In the genomic region with DNA sequence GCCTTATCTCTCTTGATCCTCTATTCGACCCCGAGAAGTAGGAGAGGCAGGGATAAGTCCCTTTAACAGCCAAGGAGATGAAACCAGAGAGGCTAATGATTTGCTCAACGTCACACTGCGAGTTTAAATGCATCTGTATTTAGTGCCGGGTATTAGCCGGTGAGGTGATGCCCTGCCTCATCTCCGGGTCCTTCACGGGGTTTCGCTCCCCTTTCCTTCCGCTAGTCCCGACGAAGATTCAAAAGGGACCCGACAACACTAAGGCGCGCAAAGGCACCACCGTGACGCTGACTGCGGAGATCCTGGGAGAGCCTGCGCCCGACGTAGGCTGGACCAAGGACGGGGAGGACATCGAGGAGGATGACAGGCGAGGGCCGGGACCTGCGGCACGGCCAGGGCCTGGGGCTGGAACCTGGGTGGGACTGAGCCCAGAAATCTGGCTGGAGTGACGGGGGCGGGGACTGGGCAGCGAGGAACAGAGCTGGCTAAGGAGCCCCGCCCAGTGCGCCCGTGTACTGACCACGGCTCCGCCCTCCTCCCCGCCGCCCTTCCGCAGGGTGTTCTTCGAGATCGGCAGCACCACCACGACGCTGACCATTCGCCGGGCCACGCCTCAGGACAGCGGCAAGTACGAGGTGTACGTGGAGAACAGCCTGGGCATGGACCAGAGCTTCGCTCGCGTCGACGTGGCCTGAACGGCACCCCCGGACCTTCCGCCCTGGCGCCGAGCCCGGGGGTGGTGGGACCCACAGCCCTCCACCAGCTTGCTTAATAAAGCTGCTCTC, we compare ENCODE assay signal across 1 cellular context.
TF ChIP-seq lines count a peak whose summit lies in the region.

No MANE protein-coding gene starts in this region.

TF ChIP-seq in HepG2, 621 proteins besides CTCF, POLR2A, EP300 and RAD21 (continued from another document and continues in another):
- TF ChIP-seq, protein P1, sequence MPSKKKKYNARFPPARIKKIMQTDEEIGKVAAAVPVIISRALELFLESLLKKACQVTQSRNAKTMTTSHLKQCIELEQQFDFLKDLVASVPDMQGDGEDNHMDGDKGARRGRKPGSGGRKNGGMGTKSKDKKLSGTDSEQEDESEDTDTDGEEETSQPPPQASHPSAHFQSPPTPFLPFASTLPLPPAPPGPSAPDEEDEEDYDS (CRISPR knock-in tag; IDR thresholded peaks at IDR 0.05): peak; percentile 67
- TF ChIP-seq STAT5B (CRISPR knock-in tag; IDR thresholded peaks at IDR 0.05): no peak
- TF ChIP-seq ZNF816 (CRISPR knock-in tag; IDR thresholded peaks at IDR 0.05; ENCODE audit: borderline replicate concordance): no peak
- TF ChIP-seq TBX3 (IDR thresholded peaks at IDR 0.05; ENCODE audit: borderline replicate concordance): no peak
- TF ChIP-seq ZNF674 (CRISPR knock-in tag; IDR thresholded peaks at IDR 0.05; ENCODE audit: low read depth): peak; percentile 80; the same call in 1 of the 2 replicates
- peak; percentile 69; the same call in 1 of the 2 replicates for TF ChIP-seq ZNF552 (CRISPR knock-in tag; IDR thresholded peaks at IDR 0.05; ENCODE audit: borderline replicate concordance)
- TF ChIP-seq ZNF615 (CRISPR knock-in tag; IDR thresholded peaks at IDR 0.05; ENCODE audit: borderline replicate concordance): no peak
- TF ChIP-seq ZNF180 (CRISPR knock-in tag; IDR thresholded peaks at IDR 0.05; ENCODE audit: borderline replicate concordance, low read depth): no peak
- TF ChIP-seq ZNF335 (CRISPR knock-in tag; IDR thresholded peaks at IDR 0.05): 0 out of 2 replicates have a peak, but pooled peaks have one; percentile 7
- 0 out of 2 replicates have a peak, but pooled peaks have one; percentile 24 for TF ChIP-seq ZNF564 (CRISPR knock-in tag; IDR thresholded peaks at IDR 0.05)
- 0 out of 2 replicates have a peak, but pooled peaks have one; percentile 30 for TF ChIP-seq ZNF205 (CRISPR knock-in tag; IDR thresholded peaks at IDR 0.05)
- no peak for TF ChIP-seq KAT8 (CRISPR knock-in tag; IDR thresholded peaks at IDR 0.05)
- TF ChIP-seq, protein P2, sequence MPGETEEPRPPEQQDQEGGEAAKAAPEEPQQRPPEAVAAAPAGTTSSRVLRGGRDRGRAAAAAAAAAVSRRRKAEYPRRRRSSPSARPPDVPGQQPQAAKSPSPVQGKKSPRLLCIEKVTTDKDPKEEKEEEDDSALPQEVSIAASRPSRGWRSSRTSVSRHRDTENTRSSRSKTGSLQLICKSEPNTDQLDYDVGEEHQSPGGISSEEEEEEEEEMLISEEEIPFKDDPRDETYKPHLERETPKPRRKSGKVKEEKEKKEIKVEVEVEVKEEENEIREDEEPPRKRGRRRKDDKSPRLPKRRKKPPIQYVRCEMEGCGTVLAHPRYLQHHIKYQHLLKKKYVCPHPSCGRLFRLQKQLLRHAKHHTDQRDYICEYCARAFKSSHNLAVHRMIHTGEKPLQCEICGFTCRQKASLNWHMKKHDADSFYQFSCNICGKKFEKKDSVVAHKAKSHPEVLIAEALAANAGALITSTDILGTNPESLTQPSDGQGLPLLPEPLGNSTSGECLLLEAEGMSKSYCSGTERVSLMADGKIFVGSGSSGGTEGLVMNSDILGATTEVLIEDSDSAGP (CRISPR knock-in tag; IDR thresholded peaks at IDR 0.05; ENCODE audit: borderline replicate concordance): peak; percentile 86; the same call in 1 of the 2 replicates
- peak; percentile 73; the same call in 1 of the 2 replicates for TF ChIP-seq GZF1 (CRISPR knock-in tag; IDR thresholded peaks at IDR 0.05)
- TF ChIP-seq, protein P3, sequence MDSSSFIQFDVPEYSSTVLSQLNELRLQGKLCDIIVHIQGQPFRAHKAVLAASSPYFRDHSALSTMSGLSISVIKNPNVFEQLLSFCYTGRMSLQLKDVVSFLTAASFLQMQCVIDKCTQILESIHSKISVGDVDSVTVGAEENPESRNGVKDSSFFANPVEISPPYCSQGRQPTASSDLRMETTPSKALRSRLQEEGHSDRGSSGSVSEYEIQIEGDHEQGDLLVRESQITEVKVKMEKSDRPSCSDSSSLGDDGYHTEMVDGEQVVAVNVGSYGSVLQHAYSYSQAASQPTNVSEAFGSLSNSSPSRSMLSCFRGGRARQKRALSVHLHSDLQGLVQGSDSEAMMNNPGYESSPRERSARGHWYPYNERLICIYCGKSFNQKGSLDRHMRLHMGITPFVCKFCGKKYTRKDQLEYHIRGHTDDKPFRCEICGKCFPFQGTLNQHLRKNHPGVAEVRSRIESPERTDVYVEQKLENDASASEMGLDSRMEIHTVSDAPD (CRISPR knock-in tag; IDR thresholded peaks at IDR 0.05): no peak
- TF ChIP-seq, protein P4, sequence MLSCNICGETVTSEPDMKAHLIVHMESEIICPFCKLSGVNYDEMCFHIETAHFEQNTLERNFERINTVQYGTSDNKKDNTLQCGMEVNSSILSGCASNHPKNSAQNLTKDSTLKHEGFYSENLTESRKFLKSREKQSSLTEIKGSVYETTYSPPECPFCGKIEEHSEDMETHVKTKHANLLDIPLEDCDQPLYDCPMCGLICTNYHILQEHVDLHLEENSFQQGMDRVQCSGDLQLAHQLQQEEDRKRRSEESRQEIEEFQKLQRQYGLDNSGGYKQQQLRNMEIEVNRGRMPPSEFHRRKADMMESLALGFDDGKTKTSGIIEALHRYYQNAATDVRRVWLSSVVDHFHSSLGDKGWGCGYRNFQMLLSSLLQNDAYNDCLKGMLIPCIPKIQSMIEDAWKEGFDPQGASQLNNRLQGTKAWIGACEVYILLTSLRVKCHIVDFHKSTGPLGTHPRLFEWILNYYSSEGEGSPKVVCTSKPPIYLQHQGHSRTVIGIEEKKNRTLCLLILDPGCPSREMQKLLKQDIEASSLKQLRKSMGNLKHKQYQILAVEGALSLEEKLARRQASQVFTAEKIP (CRISPR knock-in tag; IDR thresholded peaks at IDR 0.05; ENCODE audit: borderline replicate concordance): no peak
- no peak for TF ChIP-seq ISL2 (CRISPR knock-in tag; IDR thresholded peaks at IDR 0.05)
- peak; percentile 70; the same call in 1 of the 2 replicates for TF ChIP-seq ZNF788 (CRISPR knock-in tag; IDR thresholded peaks at IDR 0.05; ENCODE audit: borderline replicate concordance)
- no peak for TF ChIP-seq MATR3 (CRISPR knock-in tag; IDR thresholded peaks at IDR 0.05)
- TF ChIP-seq KLF11 (CRISPR knock-in tag; IDR thresholded peaks at IDR 0.05): 0 out of 2 replicates have a peak, but pooled peaks have one; percentile 37
- TF ChIP-seq ZFP90 (CRISPR knock-in tag; IDR thresholded peaks at IDR 0.05; ENCODE audit: borderline replicate concordance): peak; percentile 83; the same call in 1 of the 2 replicates
- TF ChIP-seq TBX2 (CRISPR knock-in tag; IDR thresholded peaks at IDR 0.05; ENCODE audit: borderline replicate concordance): peak; percentile 74
- no peak for TF ChIP-seq ZNF34 (CRISPR knock-in tag; IDR thresholded peaks at IDR 0.05; ENCODE audit: borderline replicate concordance)
- TF ChIP-seq ZNF431 (CRISPR knock-in tag; IDR thresholded peaks at IDR 0.05; ENCODE audit: borderline replicate concordance, low read depth): 0 out of 2 replicates have a peak, but pooled peaks have one; percentile 42
- peak; percentile 80; the same call in 1 of the 2 replicates for TF ChIP-seq ARHGAP35 (CRISPR knock-in tag; IDR thresholded peaks at IDR 0.05; ENCODE audit: borderline replicate concordance)
- TF ChIP-seq, protein P5, sequence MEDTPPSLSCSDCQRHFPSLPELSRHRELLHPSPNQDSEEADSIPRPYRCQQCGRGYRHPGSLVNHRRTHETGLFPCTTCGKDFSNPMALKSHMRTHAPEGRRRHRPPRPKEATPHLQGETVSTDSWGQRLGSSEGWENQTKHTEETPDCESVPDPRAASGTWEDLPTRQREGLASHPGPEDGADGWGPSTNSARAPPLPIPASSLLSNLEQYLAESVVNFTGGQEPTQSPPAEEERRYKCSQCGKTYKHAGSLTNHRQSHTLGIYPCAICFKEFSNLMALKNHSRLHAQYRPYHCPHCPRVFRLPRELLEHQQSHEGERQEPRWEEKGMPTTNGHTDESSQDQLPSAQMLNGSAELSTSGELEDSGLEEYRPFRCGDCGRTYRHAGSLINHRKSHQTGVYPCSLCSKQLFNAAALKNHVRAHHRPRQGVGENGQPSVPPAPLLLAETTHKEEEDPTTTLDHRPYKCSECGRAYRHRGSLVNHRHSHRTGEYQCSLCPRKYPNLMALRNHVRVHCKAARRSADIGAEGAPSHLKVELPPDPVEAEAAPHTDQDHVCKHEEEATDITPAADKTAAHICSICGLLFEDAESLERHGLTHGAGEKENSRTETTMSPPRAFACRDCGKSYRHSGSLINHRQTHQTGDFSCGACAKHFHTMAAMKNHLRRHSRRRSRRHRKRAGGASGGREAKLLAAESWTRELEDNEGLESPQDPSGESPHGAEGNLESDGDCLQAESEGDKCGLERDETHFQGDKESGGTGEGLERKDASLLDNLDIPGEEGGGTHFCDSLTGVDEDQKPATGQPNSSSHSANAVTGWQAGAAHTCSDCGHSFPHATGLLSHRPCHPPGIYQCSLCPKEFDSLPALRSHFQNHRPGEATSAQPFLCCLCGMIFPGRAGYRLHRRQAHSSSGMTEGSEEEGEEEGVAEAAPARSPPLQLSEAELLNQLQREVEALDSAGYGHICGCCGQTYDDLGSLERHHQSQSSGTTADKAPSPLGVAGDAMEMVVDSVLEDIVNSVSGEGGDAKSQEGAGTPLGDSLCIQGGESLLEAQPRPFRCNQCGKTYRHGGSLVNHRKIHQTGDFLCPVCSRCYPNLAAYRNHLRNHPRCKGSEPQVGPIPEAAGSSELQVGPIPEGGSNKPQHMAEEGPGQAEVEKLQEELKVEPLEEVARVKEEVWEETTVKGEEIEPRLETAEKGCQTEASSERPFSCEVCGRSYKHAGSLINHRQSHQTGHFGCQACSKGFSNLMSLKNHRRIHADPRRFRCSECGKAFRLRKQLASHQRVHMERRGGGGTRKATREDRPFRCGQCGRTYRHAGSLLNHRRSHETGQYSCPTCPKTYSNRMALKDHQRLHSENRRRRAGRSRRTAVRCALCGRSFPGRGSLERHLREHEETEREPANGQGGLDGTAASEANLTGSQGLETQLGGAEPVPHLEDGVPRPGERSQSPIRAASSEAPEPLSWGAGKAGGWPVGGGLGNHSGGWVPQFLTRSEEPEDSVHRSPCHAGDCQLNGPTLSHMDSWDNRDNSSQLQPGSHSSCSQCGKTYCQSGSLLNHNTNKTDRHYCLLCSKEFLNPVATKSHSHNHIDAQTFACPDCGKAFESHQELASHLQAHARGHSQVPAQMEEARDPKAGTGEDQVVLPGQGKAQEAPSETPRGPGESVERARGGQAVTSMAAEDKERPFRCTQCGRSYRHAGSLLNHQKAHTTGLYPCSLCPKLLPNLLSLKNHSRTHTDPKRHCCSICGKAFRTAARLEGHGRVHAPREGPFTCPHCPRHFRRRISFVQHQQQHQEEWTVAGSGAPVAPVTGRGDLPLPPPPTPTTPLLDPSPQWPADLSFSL (CRISPR knock-in tag; IDR thresholded peaks at IDR 0.05): no peak
- no peak for TF ChIP-seq KLF9 (CRISPR knock-in tag; IDR thresholded peaks at IDR 0.05; ENCODE audit: low read depth)
- TF ChIP-seq, protein P6, sequence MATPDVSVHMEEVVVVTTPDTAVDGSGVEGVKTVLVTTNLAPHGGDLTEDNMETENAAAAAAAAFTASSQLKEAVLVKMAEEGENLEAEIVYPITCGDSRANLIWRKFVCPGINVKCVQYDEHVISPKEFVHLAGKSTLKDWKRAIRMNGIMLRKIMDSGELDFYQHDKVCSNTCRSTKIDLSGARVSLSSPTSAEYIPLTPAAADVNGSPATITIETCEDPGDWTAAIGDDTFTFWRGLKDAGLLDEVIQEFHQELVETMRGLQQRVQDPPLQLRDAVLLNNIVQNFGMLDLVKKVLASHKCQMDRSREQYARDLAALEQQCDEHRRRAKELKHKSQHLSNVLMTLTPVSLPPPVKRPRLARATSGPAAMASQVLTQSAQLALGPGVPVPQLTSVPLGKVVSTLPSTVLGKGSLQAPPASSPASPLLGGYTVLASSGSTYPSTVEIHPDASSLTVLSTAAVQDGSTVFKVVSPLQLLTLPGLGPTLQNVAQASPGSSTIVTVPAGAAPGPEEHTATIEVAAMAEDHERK (CRISPR knock-in tag; IDR thresholded peaks at IDR 0.05; ENCODE audit: low read depth): 0 out of 2 replicates have a peak, but pooled peaks have one; percentile 29
- no peak for TF ChIP-seq CEBPG (CRISPR knock-in tag; IDR thresholded peaks at IDR 0.05)
- TF ChIP-seq ZNF121 (CRISPR knock-in tag; IDR thresholded peaks at IDR 0.05): no peak
- TF ChIP-seq ZNF776 (CRISPR knock-in tag; IDR thresholded peaks at IDR 0.05): peak; percentile 60; the same call in 1 of the 2 replicates
- TF ChIP-seq SMC3 (IDR thresholded peaks at IDR 0.05; ENCODE audit: low read length): no peak
- peak; percentile 14; the same call in 1 of the 2 replicates for TF ChIP-seq HIVEP1 (CRISPR knock-in tag; IDR thresholded peaks at IDR 0.05)
- no peak for TF ChIP-seq ZFP82 (CRISPR knock-in tag; IDR thresholded peaks at IDR 0.05; ENCODE audit: borderline replicate concordance)
- TF ChIP-seq SIN3B (IDR thresholded peaks at IDR 0.05; ENCODE audit: low read length): no peak
- peak; percentile 29; the same call in 1 of the 2 replicates for TF ChIP-seq ELF1 (CRISPR knock-in tag; IDR thresholded peaks at IDR 0.05)
- no peak; the same call in 1 of the 2 replicates for TF ChIP-seq ZNF549 (CRISPR knock-in tag; IDR thresholded peaks at IDR 0.05)
- peak; percentile 74; the same call in 1 of the 2 replicates for TF ChIP-seq MIER3 (CRISPR knock-in tag; IDR thresholded peaks at IDR 0.05; ENCODE audit: borderline replicate concordance)
- TF ChIP-seq, protein P7, sequence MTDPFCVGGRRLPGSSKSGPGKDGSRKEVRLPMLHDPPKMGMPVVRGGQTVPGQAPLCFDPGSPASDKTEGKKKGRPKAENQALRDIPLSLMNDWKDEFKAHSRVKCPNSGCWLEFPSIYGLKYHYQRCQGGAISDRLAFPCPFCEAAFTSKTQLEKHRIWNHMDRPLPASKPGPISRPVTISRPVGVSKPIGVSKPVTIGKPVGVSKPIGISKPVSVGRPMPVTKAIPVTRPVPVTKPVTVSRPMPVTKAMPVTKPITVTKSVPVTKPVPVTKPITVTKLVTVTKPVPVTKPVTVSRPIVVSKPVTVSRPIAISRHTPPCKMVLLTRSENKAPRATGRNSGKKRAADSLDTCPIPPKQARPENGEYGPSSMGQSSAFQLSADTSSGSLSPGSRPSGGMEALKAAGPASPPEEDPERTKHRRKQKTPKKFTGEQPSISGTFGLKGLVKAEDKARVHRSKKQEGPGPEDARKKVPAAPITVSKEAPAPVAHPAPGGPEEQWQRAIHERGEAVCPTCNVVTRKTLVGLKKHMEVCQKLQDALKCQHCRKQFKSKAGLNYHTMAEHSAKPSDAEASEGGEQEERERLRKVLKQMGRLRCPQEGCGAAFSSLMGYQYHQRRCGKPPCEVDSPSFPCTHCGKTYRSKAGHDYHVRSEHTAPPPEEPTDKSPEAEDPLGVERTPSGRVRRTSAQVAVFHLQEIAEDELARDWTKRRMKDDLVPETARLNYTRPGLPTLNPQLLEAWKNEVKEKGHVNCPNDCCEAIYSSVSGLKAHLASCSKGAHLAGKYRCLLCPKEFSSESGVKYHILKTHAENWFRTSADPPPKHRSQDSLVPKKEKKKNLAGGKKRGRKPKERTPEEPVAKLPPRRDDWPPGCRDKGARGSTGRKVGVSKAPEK (CRISPR knock-in tag; IDR thresholded peaks at IDR 0.05; ENCODE audit: borderline replicate concordance): no peak
- TF ChIP-seq, protein P8, sequence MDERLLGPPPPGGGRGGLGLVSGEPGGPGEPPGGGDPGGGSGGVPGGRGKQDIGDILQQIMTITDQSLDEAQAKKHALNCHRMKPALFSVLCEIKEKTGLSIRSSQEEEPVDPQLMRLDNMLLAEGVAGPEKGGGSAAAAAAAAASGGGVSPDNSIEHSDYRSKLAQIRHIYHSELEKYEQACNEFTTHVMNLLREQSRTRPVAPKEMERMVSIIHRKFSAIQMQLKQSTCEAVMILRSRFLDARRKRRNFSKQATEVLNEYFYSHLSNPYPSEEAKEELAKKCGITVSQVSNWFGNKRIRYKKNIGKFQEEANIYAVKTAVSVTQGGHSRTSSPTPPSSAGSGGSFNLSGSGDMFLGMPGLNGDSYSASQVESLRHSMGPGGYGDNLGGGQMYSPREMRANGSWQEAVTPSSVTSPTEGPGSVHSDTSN (CRISPR knock-in tag; IDR thresholded peaks at IDR 0.05): 0 out of 2 replicates have a peak, but pooled peaks have one; percentile 21
- TF ChIP-seq PTBP1 (IDR thresholded peaks at IDR 0.05; ENCODE audit: low read depth, low read length, poor library complexity, severe bottlenecking): no peak
- no peak for TF ChIP-seq THYN1 (CRISPR knock-in tag; IDR thresholded peaks at IDR 0.05; ENCODE audit: borderline replicate concordance, low read depth)
